ENCODE assay signal across 12 cellular contexts in the genomic region with DNA sequence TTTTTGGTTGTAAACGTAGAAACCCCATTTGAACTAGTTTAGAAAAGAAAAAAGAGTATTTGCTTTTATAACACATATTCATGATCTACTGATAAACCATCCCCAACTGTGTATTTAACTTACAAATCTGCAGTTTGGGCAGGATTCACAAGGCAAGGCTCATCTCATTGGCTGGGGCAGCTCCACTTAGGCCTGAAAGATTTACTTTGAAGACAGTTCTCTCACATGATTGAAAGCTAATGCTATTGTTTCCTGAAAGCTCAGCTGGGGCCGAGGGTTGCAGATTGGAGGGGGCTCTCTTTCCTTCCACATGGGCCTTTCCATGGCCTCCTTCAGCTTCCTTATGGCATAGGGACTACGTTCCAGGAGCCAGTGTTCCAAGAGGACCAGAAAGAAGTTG. TPM values are rescaled to one million over a fixed set of nuclear protein-coding genes. Genes with fewer than 3 reads are reported as not detected.
DNase-seq lines count a peak whose midpoint lies in the region; ATAC-seq and TF ChIP-seq lines count a peak whose summit lies in the region.
"Had no signal": no experiment of that assay in that cellular context is flagged by ENCODE, and none has a peak within 500 bp of the region (broad histone marks: within the 10 kb centered on the region; RNA-seq: fewer than 3 reads in every experiment).

No MANE protein-coding gene starts in this region.

- ATAC-seq in CD8-positive, alpha-beta T cell, result peak; percentile 47
- peak; percentile 27 for ATAC-seq in GM21381 (IDR thresholded peaks at IDR 0.05; ENCODE audit: unreplicated experiment)
- ATAC-seq in IMR-90 (ENCODE audit: low read depth), result no peak
- no peak for ATAC-seq in HG03571 (IDR thresholded peaks at IDR 0.05; ENCODE audit: unreplicated experiment)
- ATAC-seq in left cardiac atrium, result no peak

- no peaks in the 10 kb centered on the region for H3K27me3 ChIP-seq in CD8-positive, alpha-beta T cell (ENCODE audit: insufficient read depth, low read length)
- H3K27me3 ChIP-seq in IMR-90 (ENCODE audit: control insufficient read depth, insufficient read depth, low read length) (no peaks in the 10 kb centered on the region), fibroblast of lung (ENCODE audit: control insufficient read depth, insufficient read depth, low read length) (no peaks in the 10 kb centered on the region)
- H3K27me3 ChIP-seq: hepatocyte had no signal

- H3K27me3 Mint-ChIP-seq in CD8-positive, alpha-beta T cell (ENCODE audit: low read depth), result no peaks in the 10 kb centered on the region

- H3K14ac ChIP-seq in IMR-90 (replicated peaks; ENCODE audit: low read depth, low read length), result no peak overlapping the region; the same call in 1 of the 2 replicates

- no TSS peak for BruUV-seq in IMR-90 (replicated peaks; lab: Mats Ljungman, UMichigan)

- H3K4me3 ChIP-seq in CD8-positive, alpha-beta T cell (ENCODE audit: low read depth, low read length), result peak overlapping the region; percentile 25
- no peak overlapping the region for H3K4me3 ChIP-seq in IMR-90 (ENCODE audit: insufficient read depth, low read depth, low read length)
- H3K4me3 ChIP-seq in fibroblast of lung (replicated peaks in 1 of 4; ENCODE audit: control extremely low read depth in 1 of 4, insufficient read depth in 1 of 4, low read depth in 3 of 4, low read length in 4 of 4), result peak overlapping the region in 2 of 4 experiments; percentile 54 to 64
- H3K4me3 ChIP-seq: hepatocyte, SK-N-MC had no signal

- DNase-seq in CD8-positive, alpha-beta T cell, result peak in 2 of 7 experiments; percentile 17 to 20
- no peak for DNase-seq in IMR-90
- no peak for DNase-seq in fibroblast of lung (ENCODE audit: low read depth in 2 of 2)
- no peak for DNase-seq in SKM-1 treated with dmso at 0.1 percent for 144 hours (lab: John Stamatoyannopoulos, UW; ENCODE audit: unreplicated experiment)
- DNase-seq in middle frontal gyrus (ENCODE audit: extremely low spot score, low spot score), result no peak
- no peak for DNase-seq in left cardiac atrium
- DNase-seq: NCI-H187 had no signal

- H3K4me1 ChIP-seq in CD8-positive, alpha-beta T cell (ENCODE audit: insufficient read depth, low read length), result peaks cover 30% of the 10 kb centered on the region
- H3K4me1 ChIP-seq in IMR-90 (ENCODE audit: control insufficient read depth, insufficient read depth, low read length), result no peaks in the 10 kb centered on the region
- H3K4me1 ChIP-seq in fibroblast of lung (ENCODE audit: control insufficient read depth, extremely low read depth, insufficient read depth, low read length), result no peaks in the 10 kb centered on the region

- TF ChIP-seq CTCF in CD8-positive, alpha-beta T cell (IDR thresholded peaks at IDR 0.05), result no peak
- TF ChIP-seq CTCF in IMR-90 (conservative IDR thresholded peaks at IDR 0.05; ENCODE audit: low read depth, low read length), result no peak
- TF ChIP-seq CTCF in fibroblast of lung (conservative IDR thresholded peaks at IDR 0.05 in 1 of 2, IDR thresholded peaks at IDR 0.05 in 1 of 2; ENCODE audit: low read depth in 1 of 2, low read length in 2 of 2), result no peak

- TF ChIP-seq RAD21 in IMR-90 (IDR thresholded peaks at IDR 0.05; ENCODE audit: low read length), result no peak

- POLR2A ChIA-PET in CD8-positive, alpha-beta T cell (lab: Charles Lee), result interaction anchor here (0.7 to 1.9 kb wide), 5 partner anchors 48 to 88 kb away, joined by 3 to 7 read pairs (median 4); a partner anchor contains a TSS
- POLR2A ChIA-PET in IMR-90 (lab: Charles Lee; ENCODE audit: unreplicated experiment), result interaction anchor here (0.6 kb wide), 1 partner anchor 39 kb away, joined by 3 read pairs; no protein-coding TSS in a partner anchor

- H3K4ac ChIP-seq in IMR-90 (ENCODE audit: low read depth, low read length), result no peak overlapping the region

- WGBS in IMR-90 (ENCODE audit: extremely low coverage in 2 of 2, insufficient read length in 1 of 2), 2 experiments, result no CpG with 5 or more reads among the region's 3 CpGs

- peak overlapping the region; percentile 88 for H2AFZ ChIP-seq in IMR-90 (replicated peaks; ENCODE audit: low read length, poor library complexity)
- peak overlapping the region; percentile 45 for H2AFZ ChIP-seq in fibroblast of lung (ENCODE audit: low read length)
- H2AFZ ChIP-seq: hepatocyte had no signal

- no peak overlapping the region for H2BK5ac ChIP-seq in IMR-90 (ENCODE audit: low read depth, low read length, poor library complexity, severe bottlenecking)

- H3K9me3 ChIP-seq in CD8-positive, alpha-beta T cell (ENCODE audit: low read length), result no peaks in the 10 kb centered on the region
- no peaks in the 10 kb centered on the region for H3K9me3 ChIP-seq in IMR-90 (ENCODE audit: control insufficient read depth, insufficient read depth, low read length)
- no peaks in the 10 kb centered on the region for H3K9me3 ChIP-seq in fibroblast of lung (ENCODE audit: control insufficient read depth, insufficient read depth, low read depth, low read length)

- H3K23ac ChIP-seq in IMR-90 (ENCODE audit: low read depth, low read length), result no peak overlapping the region

- TF ChIP-seq POLR2A in IMR-90 (IDR thresholded peaks at IDR 0.05; ENCODE audit: low read depth, low read length), result no peak

- H2BK20ac ChIP-seq in IMR-90 (ENCODE audit: low read depth, low read length), result no peak overlapping the region

- dilution Hi-C loops in IMR-90 (cut with HindIII; ENCODE audit: low sequenced_read_pairs, unreplicated experiment), result no loop called here

- H2AK9ac ChIP-seq in IMR-90 (replicated peaks; ENCODE audit: low read depth, low read length, poor library complexity), result no peak overlapping the region

- peak overlapping the region in 1 of 2 experiments; percentile 45; a peak in 1 of 4 replicates for H4K8ac ChIP-seq in IMR-90 (ENCODE audit: low read depth in 2 of 2, low read length in 2 of 2)

- H3K27ac Mint-ChIP-seq in CD8-positive, alpha-beta T cell, result peak overlapping the region; percentile 100

- peaks cover 52% of the 10 kb centered on the region for H3K36me3 Mint-ChIP-seq in CD8-positive, alpha-beta T cell

- H4K5ac ChIP-seq in IMR-90 (ENCODE audit: low read depth, low read length), result no peak overlapping the region

- no peak overlapping the region for H3K9ac ChIP-seq in IMR-90 (ENCODE audit: low read depth, low read length)
- H3K9ac ChIP-seq in fibroblast of lung (ENCODE audit: insufficient read depth, low read length), result no peak overlapping the region

- peak overlapping the region; percentile 48 for H3K27ac ChIP-seq in CD8-positive, alpha-beta T cell (ENCODE audit: low read depth, low read length)
- H3K27ac ChIP-seq in IMR-90 (ENCODE audit: insufficient read depth, low read length) (no peak overlapping the region), fibroblast of lung (ENCODE audit: insufficient read depth, low read length) (no peak overlapping the region)
- H3K27ac ChIP-seq: hepatocyte, SK-N-MC had no signal

- no peak overlapping the region for H2AK5ac ChIP-seq in IMR-90 (ENCODE audit: low read depth, low read length)

- no peak overlapping the region for H2BK120ac ChIP-seq in IMR-90 (ENCODE audit: low read depth, low read length)

- no peak overlapping the region for H2BK15ac ChIP-seq in IMR-90 (ENCODE audit: low read depth, low read length)

- H3K56ac ChIP-seq in IMR-90 (ENCODE audit: extremely low read depth, insufficient read depth, low read length), result no peak overlapping the region

- H3K36me3 ChIP-seq in CD8-positive, alpha-beta T cell (ENCODE audit: insufficient read depth, low read length), result no peaks in the 10 kb centered on the region
- no peaks in the 10 kb centered on the region for H3K36me3 ChIP-seq in IMR-90 (ENCODE audit: control insufficient read depth, insufficient read depth, low read length)
- H3K36me3 ChIP-seq in fibroblast of lung (ENCODE audit: control insufficient read depth, insufficient read depth, low read length), result no peaks in the 10 kb centered on the region

- in situ Hi-C loops in IMR-90 (cut with MboI; ENCODE audit: low sequenced_read_pairs), result no loop called here

- peak overlapping the region; percentile 86 for H3K4me3 Mint-ChIP-seq in CD8-positive, alpha-beta T cell

- H4K91ac ChIP-seq in IMR-90 (ENCODE audit: insufficient read depth, low read depth, low read length), result no peak overlapping the region

- H3K9me1 ChIP-seq in IMR-90 (ENCODE audit: insufficient read depth, low read length), result no peaks in the 10 kb centered on the region

- H3K9me3 Mint-ChIP-seq in CD8-positive, alpha-beta T cell, result peaks cover 7% of the 10 kb centered on the region

- intact Hi-C loops in CD8-positive, alpha-beta T cell (cut with DNase I, micrococcal nuclease), result no loop called here
- intact Hi-C loops in IMR-90 (cut with micrococcal nuclease) (no loop called here), left cardiac atrium (cut with DNase I) (no loop called here)

- H4K20me1 ChIP-seq in IMR-90 (ENCODE audit: insufficient read depth, low read length) (no peaks in the 10 kb centered on the region), fibroblast of lung (ENCODE audit: control insufficient read depth, extremely low read depth, insufficient read depth, low read length) (no peaks in the 10 kb centered on the region)

- peaks cover 69% of the 10 kb centered on the region for H3K4me1 Mint-ChIP-seq in CD8-positive, alpha-beta T cell (ENCODE audit: low read depth)

- CTCF ChIA-PET in CD8-positive, alpha-beta T cell (lab: Charles Lee), result interaction anchor here (0.7 to 1.7 kb wide), 2 partner anchors 14 to 83 kb away, joined by 3 to 6 read pairs; no protein-coding TSS in a partner anchor
- CTCF ChIA-PET in IMR-90 (lab: Yijun Ruan, JAX), result interaction anchor here (1.2 kb wide), 1 partner anchor 64 kb away, joined by 3 read pairs; no protein-coding TSS in a partner anchor

- H3K4me2 ChIP-seq in IMR-90 (ENCODE audit: low read depth, low read length) (peak overlapping the region; percentile 83), fibroblast of lung (ENCODE audit: extremely low read depth, insufficient read depth, low read length) (peak overlapping the region; percentile 67)

- H3K79me1 ChIP-seq in IMR-90 (ENCODE audit: low read depth in 1 of 2, low read length in 2 of 2), result no peaks in the 10 kb centered on the region

- no peaks in the 10 kb centered on the region for H3K79me2 ChIP-seq in fibroblast of lung (ENCODE audit: control insufficient read depth, insufficient read depth, low read length)
- H3K79me2 ChIP-seq: hepatocyte had no signal

- no peak overlapping the region for H3K18ac ChIP-seq in IMR-90 (ENCODE audit: low read depth, low read length)

RNA-seq across cellular contexts. Expression of a gene that starts 47.4 kb away (rescaled TPM):
- total RNA-seq in CD8-positive, alpha-beta T cell, result 100 to 1,000 TPM; 115 to 119 TPM
- not detected in 2 replicates for total RNA-seq in IMR-90 (2012; rRNA removed)
- not detected in 2 replicates for polyA plus RNA-seq in IMR-90 (2012; rRNA removed)
- not detected in 2 replicates for polyA plus RNA-seq in IMR-90 (2012; cell fraction: cytosol; rRNA removed)
- not detected in 2 replicates for polyA plus RNA-seq in IMR-90 (2012; cell fraction: nucleus; rRNA removed; ENCODE audit: low replicate concordance)
- under 0.01 TPM in 1 of 2 replicates, not detected in the other for total RNA-seq in fibroblast of lung
- polyA plus RNA-seq in fibroblast of lung, result 0.07 and 0.27 TPM in 2 replicates
- not detected in 2 replicates for polyA plus RNA-seq in fibroblast of lung (2012)
- polyA minus RNA-seq in fibroblast of lung (ENCODE audit: low replicate concordance), result not detected in 2 replicates
- total RNA-seq in left cardiac atrium, result 1 to 10 TPM; 7.2 to 8.7 TPM
- total RNA-seq: osteocyte had no signal
- polyA plus RNA-seq: hepatocyte had no signal

Comparison
In these comparisons a context has a peak if more than half of its experiments do, and no peak if none do; other contexts are left out.
1. ATAC-seq: peak in CD8-positive, alpha-beta T cell (single experiment) and GM21381 (single experiment); none in IMR-90 (single experiment), HG03571 (single experiment) and left cardiac atrium (0 of 2).
2. RNA of a gene that starts 47.4 kb away (total RNA-seq): 115 to 119 TPM in CD8-positive, alpha-beta T cell; 7.2 to 8.7 TPM in left cardiac atrium, not detected in IMR-90 and under 0.01 TPM in fibroblast of lung; every median in the first group is over 10 times any median in the second.